Comparison of ENCODE assay signal across 5 cellular contexts in the genomic region with DNA sequence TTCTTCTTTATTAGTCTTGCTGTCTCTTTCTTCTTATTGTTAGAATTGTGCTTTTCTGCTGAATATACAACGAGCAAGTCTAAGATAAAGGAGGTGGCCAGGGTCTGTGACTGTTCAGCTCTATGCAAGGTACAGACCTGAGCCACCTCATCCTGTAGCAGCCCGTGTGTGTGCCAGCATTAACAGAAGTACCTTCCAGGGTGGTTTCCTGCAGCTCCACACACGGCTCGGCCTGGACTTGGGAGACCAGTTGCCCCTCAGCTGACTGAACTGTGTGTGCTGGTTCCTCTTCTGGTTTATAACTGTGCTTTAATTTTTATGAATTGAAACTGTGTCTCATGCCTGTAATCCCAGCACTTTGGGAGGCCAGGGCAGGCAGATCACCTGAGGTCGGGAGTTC.
"Had no signal": no experiment of that assay in that cellular context is flagged by ENCODE, and none has a peak within 500 bp of the region (broad histone marks: within the 10 kb centered on the region; RNA-seq: fewer than 3 reads in every experiment).

No MANE protein-coding gene starts in this region.

- DNase-seq: IMR-90 had no signal

- H3K36me3 Mint-ChIP-seq: IgD-negative memory B cell had no signal

- H3K27ac Mint-ChIP-seq: IgD-negative memory B cell had no signal

- H3K4me1 Mint-ChIP-seq: IgD-negative memory B cell had no signal

- H3K27ac ChIP-seq: HL-60 had no signal

- H3K4me3 ChIP-seq: K562 had no signal

- H3K27me3 Mint-ChIP-seq: IgD-negative memory B cell had no signal

- ATAC-seq: HepG2, K562 had no signal

- H3K4me3 Mint-ChIP-seq: IgD-negative memory B cell had no signal
